17 cellular contexts compared by ENCODE assay signal in genomic region chr19:2460245-2460644, GRCh38.
"Had no signal": no experiment of that assay in that cellular context is flagged by ENCODE, and none has a peak within 500 bp of the region (broad histone marks: within the 10 kb centered on the region; RNA-seq: fewer than 3 reads in every experiment).

No MANE protein-coding gene starts in this region.

- H3K9me3 Mint-ChIP-seq: activated naive CD4-positive, alpha-beta T cell treated with anti-CD3 and anti-CD28 coated beads, Interleukin-2, amount 50 U/mL, for 24 hours; nephron progenitor cell had no signal

- H3K27ac ChIP-seq: adrenal gland, left ventricle myocardium inferior, prostate gland had no signal

- DNase-seq: activated CD8-positive, alpha-beta memory T cell treated with anti-CD3 and anti-CD28 coated beads, Interleukin-2, amount 50 U/mL, for 4 hours; activated CD8-positive, alpha-beta T cell treated with anti-CD3 and anti-CD28 coated beads, Interleukin-2, amount 10 ng/mL, durations not matched to agents 7 days and 5 days; adrenal gland; caudate nucleus; hippocampal formation; kidney; left ventricle myocardium inferior; mucosa of descending colon; nephron progenitor cell; right cardiac atrium; small intestine; stimulated activated CD4-positive, alpha-beta T cell treated with anti-CD3 and anti-CD28 coated beads, Interleukin-4, amount 100 ng/mL, for 4 hours; stimulated activated CD8-positive, alpha-beta memory T cell treated with anti-CD3 and anti-CD28 coated beads, Interleukin-4, amount 100 ng/mL, for 48 hours; stimulated activated naive CD4-positive, alpha-beta T cell treated with Interleukin-2 at 50 U/mL for 16 hours; trophoblast cell had no signal

- H3K9me3 ChIP-seq: adrenal gland, left ventricle myocardium inferior, mucosa of descending colon, prostate gland had no signal

- ATAC-seq: activated CD8-positive, alpha-beta T cell treated with anti-CD3 and anti-CD28 coated beads, Interleukin-2, amount 10 ng/mL, durations not matched to agents 7 days and 5 days; mucosa of descending colon; right cardiac atrium had no signal

- H3K27ac Mint-ChIP-seq: activated naive CD4-positive, alpha-beta T cell treated with anti-CD3 and anti-CD28 coated beads, Interleukin-2, amount 50 U/mL, for 24 hours; nephron progenitor cell had no signal

- H3K4me3 ChIP-seq: adrenal gland, left ventricle myocardium inferior, mucosa of descending colon, prostate gland had no signal

- H3K36me3 Mint-ChIP-seq: activated naive CD4-positive, alpha-beta T cell treated with anti-CD3 and anti-CD28 coated beads, Interleukin-2, amount 50 U/mL, for 24 hours had no signal

- H3K27me3 Mint-ChIP-seq: activated naive CD4-positive, alpha-beta T cell treated with anti-CD3 and anti-CD28 coated beads, Interleukin-2, amount 50 U/mL, for 24 hours had no signal

- H3K36me3 ChIP-seq: adrenal gland, left ventricle myocardium inferior, prostate gland had no signal

- H3K27me3 ChIP-seq: adrenal gland had no signal
